1 cellular context compared by ENCODE assay signal in the genomic region with DNA sequence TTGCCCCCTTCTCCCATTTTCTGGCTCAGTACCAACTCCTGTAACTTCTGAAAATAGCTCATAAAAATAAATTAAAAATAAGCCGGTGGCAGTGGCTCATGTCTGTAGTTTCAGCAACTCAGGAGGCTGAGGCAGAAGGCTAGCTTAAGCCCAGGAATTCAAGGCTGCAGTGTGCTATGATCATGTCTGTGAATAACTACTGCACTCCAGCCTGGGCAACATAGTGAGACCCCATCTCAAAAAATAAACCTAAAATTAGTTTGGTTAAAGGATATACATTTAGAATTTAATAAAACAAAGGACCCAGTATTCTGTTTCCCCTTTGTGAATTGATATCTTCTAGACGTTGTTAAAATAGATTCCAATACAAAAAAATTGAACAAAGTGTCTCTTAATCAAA.
TF ChIP-seq lines count a peak whose summit lies in the region.

No MANE protein-coding gene starts in this region.

TF ChIP-seq in HEK293, 187 proteins besides CTCF, POLR2A, EP300 and RAD21:
- TF ChIP-seq, protein P1, sequence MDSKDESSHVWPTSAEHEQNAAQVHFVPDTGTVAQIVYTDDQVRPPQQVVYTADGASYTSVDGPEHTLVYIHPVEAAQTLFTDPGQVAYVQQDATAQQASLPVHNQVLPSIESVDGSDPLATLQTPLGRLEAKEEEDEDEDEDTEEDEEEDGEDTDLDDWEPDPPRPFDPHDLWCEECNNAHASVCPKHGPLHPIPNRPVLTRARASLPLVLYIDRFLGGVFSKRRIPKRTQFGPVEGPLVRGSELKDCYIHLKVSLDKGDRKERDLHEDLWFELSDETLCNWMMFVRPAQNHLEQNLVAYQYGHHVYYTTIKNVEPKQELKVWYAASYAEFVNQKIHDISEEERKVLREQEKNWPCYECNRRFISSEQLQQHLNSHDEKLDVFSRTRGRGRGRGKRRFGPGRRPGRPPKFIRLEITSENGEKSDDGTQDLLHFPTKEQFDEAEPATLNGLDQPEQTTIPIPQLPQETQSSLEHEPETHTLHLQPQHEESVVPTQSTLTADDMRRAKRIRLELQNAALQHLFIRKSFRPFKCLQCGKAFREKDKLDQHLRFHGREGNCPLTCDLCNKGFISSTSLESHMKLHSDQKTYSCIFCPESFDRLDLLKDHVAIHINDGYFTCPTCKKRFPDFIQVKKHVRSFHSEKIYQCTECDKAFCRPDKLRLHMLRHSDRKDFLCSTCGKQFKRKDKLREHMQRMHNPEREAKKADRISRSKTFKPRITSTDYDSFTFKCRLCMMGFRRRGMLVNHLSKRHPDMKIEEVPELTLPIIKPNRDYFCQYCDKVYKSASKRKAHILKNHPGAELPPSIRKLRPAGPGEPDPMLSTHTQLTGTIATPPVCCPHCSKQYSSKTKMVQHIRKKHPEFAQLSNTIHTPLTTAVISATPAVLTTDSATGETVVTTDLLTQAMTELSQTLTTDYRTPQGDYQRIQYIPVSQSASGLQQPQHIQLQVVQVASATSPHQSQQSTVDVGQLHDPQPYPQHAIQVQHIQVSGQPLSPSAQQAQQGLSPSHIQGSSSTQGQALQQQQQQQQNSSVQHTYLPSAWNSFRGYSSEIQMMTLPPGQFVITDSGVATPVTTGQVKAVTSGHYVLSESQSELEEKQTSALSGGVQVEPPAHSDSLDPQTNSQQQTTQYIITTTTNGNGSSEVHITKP (tag by site-specific recombination; IDR thresholded peaks at IDR 0.05) = no peak
- TF ChIP-seq ZNF140 (tag by site-specific recombination; IDR thresholded peaks at IDR 0.05) = no peak
- no peak for TF ChIP-seq ZNF549 (tag by site-specific recombination; IDR thresholded peaks at IDR 0.05)
- no peak for TF ChIP-seq HOXD13 (CRISPR knock-in tag; IDR thresholded peaks at IDR 0.05; ENCODE audit: borderline replicate concordance)
- TF ChIP-seq ZNF121 (tag by site-specific recombination; IDR thresholded peaks at IDR 0.05) = peak; percentile 91
